ENCODE assay signal across 14 cellular contexts in genomic region chr9:89440951-89441654, GRCh38. TPM values are rescaled to one million over a fixed set of nuclear protein-coding genes. Genes with fewer than 3 reads are reported as not detected.
DNase-seq lines count a peak whose midpoint lies in the region; ATAC-seq and TF ChIP-seq lines count a peak whose summit lies in the region.
"Had no signal": no experiment of that assay in that cellular context is flagged by ENCODE, and none has a peak within 500 bp of the region (broad histone marks: within the 10 kb centered on the region; RNA-seq: fewer than 3 reads in every experiment).

No MANE protein-coding gene starts in this region.

- no peak overlapping the region for H2BK5ac ChIP-seq in IMR-90 (ENCODE audit: low read depth, low read length, poor library complexity, severe bottlenecking)

- peaks cover 48 to 60% of the 10 kb centered on the region in 2 donors for H3K36me3 Mint-ChIP-seq in CD14-positive monocyte

- no peak overlapping the region for H3K56ac ChIP-seq in IMR-90 (ENCODE audit: extremely low read depth, insufficient read depth, low read length)

- H3K9ac ChIP-seq in IMR-90 (ENCODE audit: low read depth, low read length) = no peak overlapping the region

- H2AFZ ChIP-seq in IMR-90 (replicated peaks; ENCODE audit: low read length, poor library complexity) = no peak overlapping the region

- H3K4me3 ChIP-seq in IMR-90 (ENCODE audit: insufficient read depth, low read depth, low read length) (no peak overlapping the region), dorsolateral prefrontal cortex (no peak overlapping the region), neutrophil (ENCODE audit: low read depth in 1 of 2, low read length in 1 of 2) (peak overlapping the region in 1 of 2 experiments; percentile 21), tibial artery (no peak overlapping the region)
- H3K4me3 ChIP-seq: K562 had no signal

- H4K20me1 ChIP-seq in IMR-90 (ENCODE audit: insufficient read depth, low read length) = peaks cover 3% of the 10 kb centered on the region; the same call in 1 of the 2 replicates

- H2AK9ac ChIP-seq in IMR-90 (replicated peaks; ENCODE audit: low read depth, low read length, poor library complexity) = peak overlapping the region; percentile 66

- H3K9me1 ChIP-seq in IMR-90 (ENCODE audit: insufficient read depth, low read length) = peaks cover 6% of the 10 kb centered on the region; the same call in 1 of the 2 replicates

- in situ Hi-C loops in IMR-90 (cut with MboI; ENCODE audit: low sequenced_read_pairs) = no loop called here

- DNase-seq in CD14-positive monocyte (ENCODE audit: low spot score) = no peak
- no peak for DNase-seq in IMR-90
- no peak for DNase-seq in dorsolateral prefrontal cortex
- no peak for DNase-seq in GM19240 (ENCODE audit: insufficient read length, low spot score)
- no peak for DNase-seq in NCI-H2081 treated with DMSO at 0.1 percent for 48 hours (lab: John Stamatoyannopoulos, UW)
- no peak for DNase-seq in cortex of kidney (lab: John Stamatoyannopoulos, UW)
- DNase-seq in tibial artery = no peak
- DNase-seq: amniotic stem cell, erythroblast, islet precursor cell, NCI-H226 had no signal

- H4K91ac ChIP-seq in IMR-90 (ENCODE audit: insufficient read depth, low read depth, low read length) = no peak overlapping the region

- peak overlapping the region; percentile 94 to 97 (median 96) for H3K27ac Mint-ChIP-seq in CD14-positive monocyte

- CTCF ChIA-PET in IMR-90 (lab: Yijun Ruan, JAX) = no interaction called here

- no peak overlapping the region for H3K14ac ChIP-seq in IMR-90 (replicated peaks; ENCODE audit: low read depth, low read length)

- TF ChIP-seq POLR2A in IMR-90 (IDR thresholded peaks at IDR 0.05; ENCODE audit: low read depth, low read length) = no peak

- H3K23ac ChIP-seq in IMR-90 (ENCODE audit: low read depth, low read length) = no peak overlapping the region

- dilution Hi-C loops in IMR-90 (cut with HindIII; ENCODE audit: low sequenced_read_pairs, unreplicated experiment) = no loop called here

- H4K8ac ChIP-seq in IMR-90 (ENCODE audit: low read depth in 2 of 2, low read length in 2 of 2) = no peak overlapping the region

- no peak overlapping the region for H2BK15ac ChIP-seq in IMR-90 (ENCODE audit: low read depth, low read length)

- POLR2A ChIA-PET in IMR-90 (lab: Charles Lee; ENCODE audit: unreplicated experiment) = interaction anchor here (0.6 kb wide), 1 partner anchor 108 kb away, joined by 5 read pairs; no protein-coding TSS in a partner anchor

- H3K9me3 Mint-ChIP-seq in CD14-positive monocyte = no peaks in the 10 kb centered on the region

- intact Hi-C loops in CD14-positive monocyte (cut with micrococcal nuclease) = loop anchor here in 1 of 2 donors (5.0 kb wide), 3 partner anchors 39 to 106 kb away; no protein-coding TSS in a partner anchor
- intact Hi-C loops in IMR-90 (cut with micrococcal nuclease) = no loop called here
- intact Hi-C loops in dorsolateral prefrontal cortex (cut with DNase I) = no loop called here
- intact Hi-C loops in tibial artery (cut with DNase I; ENCODE audit: low total_unique reads) = no loop called here

- no peak for ATAC-seq in IMR-90 (ENCODE audit: low read depth)
- ATAC-seq: K562 had no signal

- no peak overlapping the region; the same call in 1 of the 2 replicates for H3K18ac ChIP-seq in IMR-90 (ENCODE audit: low read depth, low read length)

- H3K9me3 ChIP-seq in IMR-90 (ENCODE audit: control insufficient read depth, insufficient read depth, low read length) (no peaks in the 10 kb centered on the region), neutrophil (no peaks in the 10 kb centered on the region), tibial artery (no peaks in the 10 kb centered on the region)

- H3K36me3 ChIP-seq in IMR-90 (ENCODE audit: control insufficient read depth, insufficient read depth, low read length) = no peaks in the 10 kb centered on the region
- peaks cover 63% of the 10 kb centered on the region for H3K36me3 ChIP-seq in neutrophil
- H3K36me3 ChIP-seq in tibial artery = no peaks in the 10 kb centered on the region

- H3K4ac ChIP-seq in IMR-90 (ENCODE audit: low read depth, low read length) = no peak overlapping the region

- H3K4me2 ChIP-seq in IMR-90 (ENCODE audit: low read depth, low read length) = no peak overlapping the region

- WGBS in IMR-90 (ENCODE audit: extremely low coverage in 2 of 2, insufficient read length in 1 of 2), 2 experiments = no CpG with 5 or more reads among the region's 16 CpGs

- H3K4me1 ChIP-seq in IMR-90 (ENCODE audit: control insufficient read depth, insufficient read depth, low read length) = peaks cover 10% of the 10 kb centered on the region; the same call in 1 of the 2 replicates
- peaks cover 58 to 73% of the 10 kb centered on the region in 2 experiments for H3K4me1 ChIP-seq in neutrophil (ENCODE audit: control insufficient read depth in 1 of 2, insufficient read depth in 1 of 2, low read depth in 1 of 2, low read length in 1 of 2)
- H3K4me1 ChIP-seq in tibial artery = no peaks in the 10 kb centered on the region

- no peak for TF ChIP-seq RAD21 in IMR-90 (IDR thresholded peaks at IDR 0.05; ENCODE audit: low read length)

- peaks cover 0 to 2% (median 0%) of the 10 kb centered on the region in 3 donors for H3K27me3 Mint-ChIP-seq in CD14-positive monocyte (ENCODE audit: low read depth in 3 of 3)

- BruUV-seq in IMR-90 (replicated peaks; lab: Mats Ljungman, UMichigan) = no TSS peak

- H3K4me3 Mint-ChIP-seq in CD14-positive monocyte = no peak overlapping the region

- H2BK20ac ChIP-seq in IMR-90 (ENCODE audit: low read depth, low read length) = no peak overlapping the region

- no peaks in the 10 kb centered on the region for H3K27me3 ChIP-seq in IMR-90 (ENCODE audit: control insufficient read depth, insufficient read depth, low read length)
- H3K27me3 ChIP-seq in dorsolateral prefrontal cortex = no peaks in the 10 kb centered on the region
- no peaks in the 10 kb centered on the region for H3K27me3 ChIP-seq in neutrophil
- no peaks in the 10 kb centered on the region for H3K27me3 ChIP-seq in tibial artery

- H2AK5ac ChIP-seq in IMR-90 (ENCODE audit: low read depth, low read length) = no peak overlapping the region

- no peak overlapping the region; the same call in 1 of the 2 replicates for H4K5ac ChIP-seq in IMR-90 (ENCODE audit: low read depth, low read length)

- H3K79me1 ChIP-seq in IMR-90 (ENCODE audit: low read depth in 1 of 2, low read length in 2 of 2) = no peaks in the 10 kb centered on the region

- H3K4me1 Mint-ChIP-seq in CD14-positive monocyte = peaks cover 79% of the 10 kb centered on the region

- H3K27ac ChIP-seq in IMR-90 (ENCODE audit: insufficient read depth, low read length) = no peak overlapping the region
- H3K27ac ChIP-seq in dorsolateral prefrontal cortex = peak overlapping the region in 57 of 59 donors; percentile 13 to 100 (median 95)
- peak overlapping the region; percentile 83 for H3K27ac ChIP-seq in neutrophil
- H3K27ac ChIP-seq in tibial artery = no peak overlapping the region
- H3K27ac ChIP-seq: RWPE1 had no signal

- no peak for TF ChIP-seq CTCF in CD14-positive monocyte (IDR thresholded peaks at IDR 0.05)
- no peak for TF ChIP-seq CTCF in IMR-90 (conservative IDR thresholded peaks at IDR 0.05; ENCODE audit: low read depth, low read length)
- no peak for TF ChIP-seq CTCF in dorsolateral prefrontal cortex (IDR thresholded peaks at IDR 0.05 in 54 of 56, conservative IDR thresholded peaks at IDR 0.05 in 2 of 56; ENCODE audit: low read depth in 1 of 56, partially characterized antibody in 56 of 56)
- TF ChIP-seq CTCF in neutrophil (IDR thresholded peaks at IDR 0.05) = no peak
- TF ChIP-seq CTCF in tibial artery (IDR thresholded peaks at IDR 0.05) = no peak

- H2BK120ac ChIP-seq in IMR-90 (ENCODE audit: low read depth, low read length) = 0 out of 2 replicates have a peak overlapping the region, but pooled peaks have one; percentile 8

TF ChIP-seq in IMR-90, 13 proteins besides CTCF, POLR2A, EP300 and RAD21:
- TF ChIP-seq, protein P1, sequence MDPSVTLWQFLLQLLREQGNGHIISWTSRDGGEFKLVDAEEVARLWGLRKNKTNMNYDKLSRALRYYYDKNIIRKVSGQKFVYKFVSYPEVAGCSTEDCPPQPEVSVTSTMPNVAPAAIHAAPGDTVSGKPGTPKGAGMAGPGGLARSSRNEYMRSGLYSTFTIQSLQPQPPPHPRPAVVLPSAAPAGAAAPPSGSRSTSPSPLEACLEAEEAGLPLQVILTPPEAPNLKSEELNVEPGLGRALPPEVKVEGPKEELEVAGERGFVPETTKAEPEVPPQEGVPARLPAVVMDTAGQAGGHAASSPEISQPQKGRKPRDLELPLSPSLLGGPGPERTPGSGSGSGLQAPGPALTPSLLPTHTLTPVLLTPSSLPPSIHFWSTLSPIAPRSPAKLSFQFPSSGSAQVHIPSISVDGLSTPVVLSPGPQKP (IDR thresholded peaks at IDR 0.05; ENCODE audit: borderline replicate concordance, low read depth, low read length) = no peak
- no peak for TF ChIP-seq MXI1 (IDR thresholded peaks at IDR 0.05; ENCODE audit: borderline replicate concordance, low read depth, low read length)
- no peak for TF ChIP-seq MAZ (IDR thresholded peaks at IDR 0.05; ENCODE audit: borderline replicate concordance, low read depth, low read length)
- TF ChIP-seq RCOR1 (IDR thresholded peaks at IDR 0.05; ENCODE audit: insufficient replicate concordance, low read length) = no peak
- no peak for TF ChIP-seq SMC3 (IDR thresholded peaks at IDR 0.05; ENCODE audit: low read depth, low read length)

RNA-seq across cellular contexts. Expression of gene SEMA4D, which starts 56.8 kb away (rescaled TPM):
- polyA plus RNA-seq in CD14-positive monocyte (10 to 100 TPM; 28.2 to 28.6 TPM), IMR-90 (2012; rRNA removed) (1.1 and 1.5 TPM in 2 replicates)
- total RNA-seq in IMR-90 (2012; rRNA removed) (0.56 and 0.90 TPM in 2 replicates), dorsolateral prefrontal cortex (100 to 1,000 TPM in 116 of 120 experiments, 10 to 100 TPM in 4; 90.5 to 697 (median 192) TPM)
- 0.82 and 1.2 TPM in 2 replicates for polyA plus RNA-seq in IMR-90 (2012; cell fraction: cytosol; rRNA removed)
- 6.2 and 6.8 TPM in 2 replicates for polyA plus RNA-seq in IMR-90 (2012; cell fraction: nucleus; rRNA removed; ENCODE audit: low replicate concordance)

Comparison
In these comparisons a context has a peak if more than half of its experiments do, and no peak if none do; other contexts are left out.
1. H3K27ac ChIP-seq: peak in dorsolateral prefrontal cortex (57 of 59) and neutrophil (single experiment); none in IMR-90 (single experiment) and tibial artery (0 of 2).
2. RNA of gene SEMA4D, which starts 56.8 kb away (total RNA-seq): 90.5 to 697 TPM in dorsolateral prefrontal cortex; 0.56 to 0.90 TPM in IMR-90; every median in the first group is over 10 times any median in the second.